24 cellular contexts compared by ENCODE assay signal in genomic region chr2:68126561-68126960, GRCh38.
"Had no signal": no experiment of that assay in that cellular context is flagged by ENCODE, and none has a peak within 500 bp of the region (broad histone marks: within the 10 kb centered on the region; RNA-seq: fewer than 3 reads in every experiment).

No MANE protein-coding gene starts in this region.

- FAIRE-seq: endothelial cell of umbilical vein, islet of Langerhans, keratinocyte had no signal

- H3K36me3 ChIP-seq: gastrocnemius medialis, lower lobe of right lung had no signal

- H3K27ac ChIP-seq: coronary artery, dorsolateral prefrontal cortex, esophagus squamous epithelium, gastrocnemius medialis, heart right ventricle, left lung, lower lobe of right lung had no signal

- H3K36me3 Mint-ChIP-seq: natural killer cell had no signal

- H3K27ac Mint-ChIP-seq: naive thymus-derived CD4-positive, alpha-beta T cell; natural killer cell had no signal

- H3K9me3 ChIP-seq: esophagus squamous epithelium, gastrocnemius medialis, heart right ventricle, left lung, lower lobe of right lung had no signal

- H3K27me3 Mint-ChIP-seq: naive thymus-derived CD4-positive, alpha-beta T cell had no signal

- H3K27me3 ChIP-seq: dorsolateral prefrontal cortex, esophagus squamous epithelium, gastrocnemius medialis, heart right ventricle, left lung had no signal

- ATAC-seq: esophagus mucosa; gastrocnemius medialis; heart right ventricle; left cardiac atrium; left lung; left ventricle myocardium superior; lower lobe of right lung; naive thymus-derived CD4-positive, alpha-beta T cell; natural killer cell had no signal

- H3K4me3 ChIP-seq: coronary artery, dorsolateral prefrontal cortex, esophagus squamous epithelium, gastrocnemius medialis, heart right ventricle, left lung, lower lobe of right lung had no signal

- DNase-seq: dermis blood vessel endothelial cell; dorsolateral prefrontal cortex; effector CD4-positive, alpha-beta T cell; effector memory CD4-positive, alpha-beta T cell; esophagus squamous epithelium; foreskin melanocyte; gastrocnemius medialis; glutamatergic neuron; head of caudate nucleus; heart right ventricle; hippocampal formation; left cardiac atrium; left lung; left ventricle myocardium superior; lower lobe of right lung; mesendoderm; midbrain; naive thymus-derived CD4-positive, alpha-beta T cell; natural killer cell had no signal

- H3K4me3 Mint-ChIP-seq: naive thymus-derived CD4-positive, alpha-beta T cell; natural killer cell had no signal

- H3K9me3 Mint-ChIP-seq: natural killer cell had no signal

- H3K4me1 ChIP-seq: lower lobe of right lung had no signal
